Comparison of ENCODE assay signal across 1 cellular context in the genomic region with DNA sequence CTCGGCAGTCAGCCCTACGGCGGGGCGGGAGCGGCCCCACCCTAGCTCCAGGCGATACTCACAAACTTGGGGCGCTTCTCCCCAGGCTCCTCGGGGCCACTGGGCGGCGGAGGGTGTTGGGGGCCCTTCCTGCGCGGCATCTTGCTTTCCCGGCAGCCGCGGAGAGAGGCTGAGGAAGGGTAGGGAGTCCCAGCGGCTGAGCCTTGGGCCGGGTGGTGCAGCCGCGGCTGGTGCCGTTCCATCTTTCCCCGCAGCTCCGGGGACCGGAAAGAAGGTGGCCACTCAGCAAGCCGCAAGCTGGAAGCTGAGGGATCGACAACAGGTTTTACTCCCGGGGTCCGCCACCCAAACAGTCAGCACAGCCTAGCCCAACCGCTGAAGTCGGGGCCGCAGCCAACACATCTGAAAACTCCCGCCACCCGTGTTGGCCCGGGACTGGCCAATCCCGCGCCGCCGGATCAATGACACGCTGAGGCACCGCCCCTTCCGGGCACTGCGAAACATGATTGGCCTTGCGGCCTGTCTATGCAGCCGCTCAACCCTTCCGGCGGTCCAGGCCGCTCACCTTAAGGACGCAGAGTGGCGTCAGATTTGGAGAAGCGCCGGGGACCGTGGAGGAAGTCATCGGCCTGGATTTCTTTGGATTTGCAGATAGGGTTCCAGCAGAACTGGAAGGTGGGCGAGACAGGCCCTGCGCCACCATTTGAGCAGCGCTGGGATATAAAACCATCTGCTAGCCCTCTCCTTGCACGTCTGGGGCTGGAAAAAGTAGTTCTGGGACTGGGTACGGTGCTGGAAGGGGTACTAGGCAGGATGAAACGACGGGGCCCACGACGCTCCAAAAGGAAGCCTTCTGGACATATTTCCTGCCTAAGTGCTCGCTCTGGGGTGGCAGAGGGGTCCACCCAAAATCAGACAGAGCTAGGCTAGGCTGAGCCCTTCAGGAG.
TF ChIP-seq lines count a peak whose summit lies in the region.

A gene with protein sequence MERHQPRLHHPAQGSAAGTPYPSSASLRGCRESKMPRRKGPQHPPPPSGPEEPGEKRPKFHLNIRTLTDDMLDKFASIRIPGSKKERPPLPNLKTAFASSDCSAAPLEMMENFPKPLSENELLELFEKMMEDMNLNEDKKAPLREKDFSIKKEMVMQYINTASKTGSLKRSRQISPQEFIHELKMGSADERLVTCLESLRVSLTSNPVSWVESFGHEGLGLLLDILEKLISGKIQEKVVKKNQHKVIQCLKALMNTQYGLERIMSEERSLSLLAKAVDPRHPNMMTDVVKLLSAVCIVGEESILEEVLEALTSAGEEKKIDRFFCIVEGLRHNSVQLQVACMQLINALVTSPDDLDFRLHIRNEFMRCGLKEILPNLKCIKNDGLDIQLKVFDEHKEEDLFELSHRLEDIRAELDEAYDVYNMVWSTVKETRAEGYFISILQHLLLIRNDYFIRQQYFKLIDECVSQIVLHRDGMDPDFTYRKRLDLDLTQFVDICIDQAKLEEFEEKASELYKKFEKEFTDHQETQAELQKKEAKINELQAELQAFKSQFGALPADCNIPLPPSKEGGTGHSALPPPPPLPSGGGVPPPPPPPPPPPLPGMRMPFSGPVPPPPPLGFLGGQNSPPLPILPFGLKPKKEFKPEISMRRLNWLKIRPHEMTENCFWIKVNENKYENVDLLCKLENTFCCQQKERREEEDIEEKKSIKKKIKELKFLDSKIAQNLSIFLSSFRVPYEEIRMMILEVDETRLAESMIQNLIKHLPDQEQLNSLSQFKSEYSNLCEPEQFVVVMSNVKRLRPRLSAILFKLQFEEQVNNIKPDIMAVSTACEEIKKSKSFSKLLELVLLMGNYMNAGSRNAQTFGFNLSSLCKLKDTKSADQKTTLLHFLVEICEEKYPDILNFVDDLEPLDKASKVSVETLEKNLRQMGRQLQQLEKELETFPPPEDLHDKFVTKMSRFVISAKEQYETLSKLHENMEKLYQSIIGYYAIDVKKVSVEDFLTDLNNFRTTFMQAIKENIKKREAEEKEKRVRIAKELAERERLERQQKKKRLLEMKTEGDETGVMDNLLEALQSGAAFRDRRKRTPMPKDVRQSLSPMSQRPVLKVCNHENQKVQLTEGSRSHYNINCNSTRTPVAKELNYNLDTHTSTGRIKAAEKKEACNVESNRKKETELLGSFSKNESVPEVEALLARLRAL (minus strand): TSS at position 404 of the 947 bp plus-strand sequence. CDS start 162 bp downstream, at position 242.

TF ChIP-seq in GM12878, 131 proteins besides CTCF, POLR2A, EP300 and RAD21 (continued from another document and continues in another):
- TF ChIP-seq, protein P1, sequence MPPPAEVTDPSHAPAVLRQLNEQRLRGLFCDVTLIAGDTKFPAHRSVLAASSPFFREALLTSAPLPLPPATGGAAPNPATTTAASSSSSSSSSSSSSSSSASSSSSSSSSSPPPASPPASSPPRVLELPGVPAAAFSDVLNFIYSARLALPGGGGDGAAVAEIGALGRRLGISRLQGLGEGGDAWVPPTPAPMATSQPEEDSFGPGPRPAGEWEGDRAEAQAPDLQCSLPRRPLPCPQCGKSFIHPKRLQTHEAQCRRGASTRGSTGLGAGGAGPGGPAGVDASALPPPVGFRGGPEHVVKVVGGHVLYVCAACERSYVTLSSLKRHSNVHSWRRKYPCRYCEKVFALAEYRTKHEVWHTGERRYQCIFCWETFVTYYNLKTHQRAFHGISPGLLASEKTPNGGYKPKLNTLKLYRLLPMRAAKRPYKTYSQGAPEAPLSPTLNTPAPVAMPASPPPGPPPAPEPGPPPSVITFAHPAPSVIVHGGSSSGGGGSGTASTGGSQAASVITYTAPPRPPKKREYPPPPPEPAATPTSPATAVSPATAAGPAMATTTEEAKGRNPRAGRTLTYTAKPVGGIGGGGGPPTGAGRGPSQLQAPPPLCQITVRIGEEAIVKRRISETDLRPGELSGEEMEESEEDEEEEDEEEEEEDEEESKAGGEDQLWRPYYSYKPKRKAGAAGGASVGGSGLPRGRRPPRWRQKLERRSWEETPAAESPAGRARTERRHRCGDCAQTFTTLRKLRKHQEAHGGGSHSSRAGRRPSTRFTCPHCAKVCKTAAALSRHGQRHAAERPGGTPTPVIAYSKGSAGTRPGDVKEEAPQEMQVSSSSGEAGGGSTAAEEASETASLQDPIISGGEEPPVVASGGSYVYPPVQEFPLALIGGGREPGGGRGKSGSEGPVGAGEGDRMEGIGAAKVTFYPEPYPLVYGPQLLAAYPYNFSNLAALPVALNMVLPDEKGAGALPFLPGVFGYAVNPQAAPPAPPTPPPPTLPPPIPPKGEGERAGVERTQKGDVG (CRISPR knock-in tag; IDR thresholded peaks at IDR 0.05), result no peak
- TF ChIP-seq ATF7 (IDR thresholded peaks at IDR 0.05; ENCODE audit: low read depth), result peak; percentile 43
- TF ChIP-seq GABPA (IDR thresholded peaks at IDR 0.05; ENCODE audit: low read depth), result peak; percentile 96
- TF ChIP-seq, protein P2, sequence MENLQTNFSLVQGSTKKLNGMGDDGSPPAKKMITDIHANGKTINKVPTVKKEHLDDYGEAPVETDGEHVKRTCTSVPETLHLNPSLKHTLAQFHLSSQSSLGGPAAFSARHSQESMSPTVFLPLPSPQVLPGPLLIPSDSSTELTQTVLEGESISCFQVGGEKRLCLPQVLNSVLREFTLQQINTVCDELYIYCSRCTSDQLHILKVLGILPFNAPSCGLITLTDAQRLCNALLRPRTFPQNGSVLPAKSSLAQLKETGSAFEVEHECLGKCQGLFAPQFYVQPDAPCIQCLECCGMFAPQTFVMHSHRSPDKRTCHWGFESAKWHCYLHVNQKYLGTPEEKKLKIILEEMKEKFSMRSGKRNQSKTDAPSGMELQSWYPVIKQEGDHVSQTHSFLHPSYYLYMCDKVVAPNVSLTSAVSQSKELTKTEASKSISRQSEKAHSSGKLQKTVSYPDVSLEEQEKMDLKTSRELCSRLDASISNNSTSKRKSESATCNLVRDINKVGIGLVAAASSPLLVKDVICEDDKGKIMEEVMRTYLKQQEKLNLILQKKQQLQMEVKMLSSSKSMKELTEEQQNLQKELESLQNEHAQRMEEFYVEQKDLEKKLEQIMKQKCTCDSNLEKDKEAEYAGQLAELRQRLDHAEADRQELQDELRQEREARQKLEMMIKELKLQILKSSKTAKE (IDR thresholded peaks at IDR 0.05; ENCODE audit: low read depth, poor library complexity, severe bottlenecking), result peak; percentile 30
- peak; percentile 89 for TF ChIP-seq GATAD2B (conservative IDR thresholded peaks at IDR 0.05; ENCODE audit: low read depth)
- peak; percentile 48; the same call in 1 of the 2 replicates for TF ChIP-seq NFYA (IDR thresholded peaks at IDR 0.05; ENCODE audit: borderline replicate concordance, low read depth, low read length)
- TF ChIP-seq, protein P3, sequence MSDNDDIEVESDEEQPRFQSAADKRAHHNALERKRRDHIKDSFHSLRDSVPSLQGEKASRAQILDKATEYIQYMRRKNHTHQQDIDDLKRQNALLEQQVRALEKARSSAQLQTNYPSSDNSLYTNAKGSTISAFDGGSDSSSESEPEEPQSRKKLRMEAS (IDR thresholded peaks at IDR 0.05; ENCODE audit: low read depth, low read length), result 0 out of 2 replicates have a peak, but pooled peaks have one; percentile 66
- no peak for TF ChIP-seq SREBF2 (IDR thresholded peaks at IDR 0.05; ENCODE audit: low read length)
- peak; percentile 89 for TF ChIP-seq SMAD5 (IDR thresholded peaks at IDR 0.05; ENCODE audit: low read depth)
- peak; percentile 49; the same call in 1 of the 2 replicates for TF ChIP-seq RB1 (IDR thresholded peaks at IDR 0.05; ENCODE audit: borderline replicate concordance)
- no peak for TF ChIP-seq ZNF217 (IDR thresholded peaks at IDR 0.05)
- peak; percentile 39; the same call in 1 of the 2 replicates for TF ChIP-seq HCFC1 (IDR thresholded peaks at IDR 0.05; ENCODE audit: low read length)
- TF ChIP-seq RUNX3 (IDR thresholded peaks at IDR 0.05; ENCODE audit: low read length), result peak; percentile 61
- TF ChIP-seq, protein P4, sequence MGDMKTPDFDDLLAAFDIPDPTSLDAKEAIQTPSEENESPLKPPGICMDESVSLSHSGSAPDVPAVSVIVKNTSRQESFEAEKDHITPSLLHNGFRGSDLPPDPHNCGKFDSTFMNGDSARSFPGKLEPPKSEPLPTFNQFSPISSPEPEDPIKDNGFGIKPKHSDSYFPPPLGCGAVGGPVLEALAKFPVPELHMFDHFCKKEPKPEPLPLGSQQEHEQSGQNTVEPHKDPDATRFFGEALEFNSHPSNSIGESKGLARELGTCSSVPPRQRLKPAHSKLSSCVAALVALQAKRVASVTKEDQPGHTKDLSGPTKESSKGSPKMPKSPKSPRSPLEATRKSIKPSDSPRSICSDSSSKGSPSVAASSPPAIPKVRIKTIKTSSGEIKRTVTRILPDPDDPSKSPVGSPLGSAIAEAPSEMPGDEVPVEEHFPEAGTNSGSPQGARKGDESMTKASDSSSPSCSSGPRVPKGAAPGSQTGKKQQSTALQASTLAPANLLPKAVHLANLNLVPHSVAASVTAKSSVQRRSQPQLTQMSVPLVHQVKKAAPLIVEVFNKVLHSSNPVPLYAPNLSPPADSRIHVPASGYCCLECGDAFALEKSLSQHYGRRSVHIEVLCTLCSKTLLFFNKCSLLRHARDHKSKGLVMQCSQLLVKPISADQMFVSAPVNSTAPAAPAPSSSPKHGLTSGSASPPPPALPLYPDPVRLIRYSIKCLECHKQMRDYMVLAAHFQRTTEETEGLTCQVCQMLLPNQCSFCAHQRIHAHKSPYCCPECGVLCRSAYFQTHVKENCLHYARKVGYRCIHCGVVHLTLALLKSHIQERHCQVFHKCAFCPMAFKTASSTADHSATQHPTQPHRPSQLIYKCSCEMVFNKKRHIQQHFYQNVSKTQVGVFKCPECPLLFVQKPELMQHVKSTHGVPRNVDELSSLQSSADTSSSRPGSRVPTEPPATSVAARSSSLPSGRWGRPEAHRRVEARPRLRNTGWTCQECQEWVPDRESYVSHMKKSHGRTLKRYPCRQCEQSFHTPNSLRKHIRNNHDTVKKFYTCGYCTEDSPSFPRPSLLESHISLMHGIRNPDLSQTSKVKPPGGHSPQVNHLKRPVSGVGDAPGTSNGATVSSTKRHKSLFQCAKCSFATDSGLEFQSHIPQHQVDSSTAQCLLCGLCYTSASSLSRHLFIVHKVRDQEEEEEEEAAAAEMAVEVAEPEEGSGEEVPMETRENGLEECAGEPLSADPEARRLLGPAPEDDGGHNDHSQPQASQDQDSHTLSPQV (IDR thresholded peaks at IDR 0.05), result no peak
- TF ChIP-seq YBX1 (IDR thresholded peaks at IDR 0.05), result no peak
- TF ChIP-seq FOXM1 (IDR thresholded peaks at IDR 0.05; ENCODE audit: low read depth, low read length), result peak; percentile 87
- TF ChIP-seq, protein P5, sequence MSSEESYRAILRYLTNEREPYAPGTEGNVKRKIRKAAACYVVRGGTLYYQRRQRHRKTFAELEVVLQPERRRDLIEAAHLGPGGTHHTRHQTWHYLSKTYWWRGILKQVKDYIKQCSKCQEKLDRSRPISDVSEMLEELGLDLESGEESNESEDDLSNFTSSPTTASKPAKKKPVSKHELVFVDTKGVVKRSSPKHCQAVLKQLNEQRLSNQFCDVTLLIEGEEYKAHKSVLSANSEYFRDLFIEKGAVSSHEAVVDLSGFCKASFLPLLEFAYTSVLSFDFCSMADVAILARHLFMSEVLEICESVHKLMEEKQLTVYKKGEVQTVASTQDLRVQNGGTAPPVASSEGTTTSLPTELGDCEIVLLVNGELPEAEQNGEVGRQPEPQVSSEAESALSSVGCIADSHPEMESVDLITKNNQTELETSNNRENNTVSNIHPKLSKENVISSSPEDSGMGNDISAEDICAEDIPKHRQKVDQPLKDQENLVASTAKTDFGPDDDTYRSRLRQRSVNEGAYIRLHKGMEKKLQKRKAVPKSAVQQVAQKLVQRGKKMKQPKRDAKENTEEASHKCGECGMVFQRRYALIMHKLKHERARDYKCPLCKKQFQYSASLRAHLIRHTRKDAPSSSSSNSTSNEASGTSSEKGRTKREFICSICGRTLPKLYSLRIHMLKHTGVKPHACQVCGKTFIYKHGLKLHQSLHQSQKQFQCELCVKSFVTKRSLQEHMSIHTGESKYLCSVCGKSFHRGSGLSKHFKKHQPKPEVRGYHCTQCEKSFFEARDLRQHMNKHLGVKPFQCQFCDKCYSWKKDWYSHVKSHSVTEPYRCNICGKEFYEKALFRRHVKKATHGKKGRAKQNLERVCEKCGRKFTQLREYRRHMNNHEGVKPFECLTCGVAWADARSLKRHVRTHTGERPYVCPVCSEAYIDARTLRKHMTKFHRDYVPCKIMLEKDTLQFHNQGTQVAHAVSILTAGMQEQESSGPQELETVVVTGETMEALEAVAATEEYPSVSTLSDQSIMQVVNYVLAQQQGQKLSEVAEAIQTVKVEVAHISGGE (CRISPR knock-in tag; IDR thresholded peaks at IDR 0.05), result no peak
- TF ChIP-seq YY1 (IDR thresholded peaks at IDR 0.05; ENCODE audit: low read depth, low read length), result peak; percentile 51; the same call in 1 of the 2 replicates
- TF ChIP-seq MEF2B (IDR thresholded peaks at IDR 0.05; ENCODE audit: partially characterized antibody, poor library complexity, severe bottlenecking), result no peak
- no peak for TF ChIP-seq ZNF622 (IDR thresholded peaks at IDR 0.05)
- no peak for TF ChIP-seq NR2C2 (IDR thresholded peaks at IDR 0.05; ENCODE audit: borderline replicate concordance, control insufficient read depth, insufficient read length, low read depth)
- TF ChIP-seq SREBF1 (IDR thresholded peaks at IDR 0.05; ENCODE audit: low read length), result no peak
- TF ChIP-seq, protein P6, sequence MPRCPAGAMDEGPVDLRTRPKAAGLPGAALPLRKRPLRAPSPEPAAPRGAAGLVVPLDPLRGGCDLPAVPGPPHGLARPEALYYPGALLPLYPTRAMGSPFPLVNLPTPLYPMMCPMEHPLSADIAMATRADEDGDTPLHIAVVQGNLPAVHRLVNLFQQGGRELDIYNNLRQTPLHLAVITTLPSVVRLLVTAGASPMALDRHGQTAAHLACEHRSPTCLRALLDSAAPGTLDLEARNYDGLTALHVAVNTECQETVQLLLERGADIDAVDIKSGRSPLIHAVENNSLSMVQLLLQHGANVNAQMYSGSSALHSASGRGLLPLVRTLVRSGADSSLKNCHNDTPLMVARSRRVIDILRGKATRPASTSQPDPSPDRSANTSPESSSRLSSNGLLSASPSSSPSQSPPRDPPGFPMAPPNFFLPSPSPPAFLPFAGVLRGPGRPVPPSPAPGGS (IDR thresholded peaks at IDR 0.05; ENCODE audit: borderline replicate concordance, insufficient read depth, low read depth, low read length, poor library complexity, severe bottlenecking), result no peak
- peak; percentile 89; the same call in 1 of the 2 replicates for TF ChIP-seq HDAC2 (IDR thresholded peaks at IDR 0.05)
- TF ChIP-seq, protein P7, sequence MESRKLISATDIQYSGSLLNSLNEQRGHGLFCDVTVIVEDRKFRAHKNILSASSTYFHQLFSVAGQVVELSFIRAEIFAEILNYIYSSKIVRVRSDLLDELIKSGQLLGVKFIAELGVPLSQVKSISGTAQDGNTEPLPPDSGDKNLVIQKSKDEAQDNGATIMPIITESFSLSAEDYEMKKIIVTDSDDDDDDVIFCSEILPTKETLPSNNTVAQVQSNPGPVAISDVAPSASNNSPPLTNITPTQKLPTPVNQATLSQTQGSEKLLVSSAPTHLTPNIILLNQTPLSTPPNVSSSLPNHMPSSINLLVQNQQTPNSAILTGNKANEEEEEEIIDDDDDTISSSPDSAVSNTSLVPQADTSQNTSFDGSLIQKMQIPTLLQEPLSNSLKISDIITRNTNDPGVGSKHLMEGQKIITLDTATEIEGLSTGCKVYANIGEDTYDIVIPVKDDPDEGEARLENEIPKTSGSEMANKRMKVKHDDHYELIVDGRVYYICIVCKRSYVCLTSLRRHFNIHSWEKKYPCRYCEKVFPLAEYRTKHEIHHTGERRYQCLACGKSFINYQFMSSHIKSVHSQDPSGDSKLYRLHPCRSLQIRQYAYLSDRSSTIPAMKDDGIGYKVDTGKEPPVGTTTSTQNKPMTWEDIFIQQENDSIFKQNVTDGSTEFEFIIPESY (IDR thresholded peaks at IDR 0.05), result no peak
- no peak for TF ChIP-seq WRNIP1 (IDR thresholded peaks at IDR 0.05; ENCODE audit: borderline replicate concordance, low read depth, low read length)
